ENCODE assay signal across 8 cellular contexts in the genomic region with DNA sequence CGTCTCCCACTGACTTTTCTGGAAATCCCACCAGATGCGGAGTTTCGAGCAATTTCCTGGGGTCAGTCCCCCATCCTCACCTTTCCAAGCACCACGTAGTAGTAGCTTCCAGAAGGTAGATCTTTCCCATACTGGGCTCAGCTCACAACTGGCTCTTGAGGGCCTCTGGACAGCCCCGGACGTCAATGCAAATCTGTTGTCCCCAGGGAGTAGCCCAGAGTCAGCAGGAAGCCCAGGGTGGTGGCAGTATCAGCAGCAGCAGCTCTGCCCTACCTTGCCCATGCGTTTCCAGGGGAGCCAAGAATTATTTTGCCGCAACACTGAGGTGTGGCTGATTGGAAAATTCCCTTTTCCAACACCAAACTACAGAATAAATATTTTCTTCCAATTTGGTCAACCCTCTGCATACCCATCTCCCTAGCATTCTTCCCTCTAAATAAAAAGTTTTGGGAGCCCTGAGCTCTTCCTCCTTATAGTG.
A peak's percentile ranks its signal among the peaks of the same experiment; 100 is the strongest.
DNase-seq lines count a peak whose midpoint lies in the region; ATAC-seq and TF ChIP-seq lines count a peak whose summit lies in the region.

No MANE protein-coding gene starts in this region.

- H3K27me3 ChIP-seq in effector memory CD4-positive, alpha-beta T cell (replicated peaks; ENCODE audit: control insufficient read depth, insufficient read depth, low read length, poor library complexity, severe bottlenecking), result no peaks in the 10 kb centered on the region
- H3K27me3 ChIP-seq in tibial nerve, result no peaks in the 10 kb centered on the region

- TF ChIP-seq POLR2A in tibial nerve (IDR thresholded peaks at IDR 0.05), result no peak

- no peak for ATAC-seq in stimulated activated naive CD8-positive, alpha-beta T cell treated with anti-CD3 and anti-CD28 coated beads, Interleukin-15, Interleukin-2, amounts not matched to agents 100 U/mL and 50 U/mL, for 24 hours
- ATAC-seq in HG03108 (IDR thresholded peaks at IDR 0.05; ENCODE audit: unreplicated experiment), result peak; percentile 27

- no peak for TF ChIP-seq EP300 in tibial nerve (IDR thresholded peaks at IDR 0.05)

- 79 to 87% methylated on average over 8 of the region's 8 CpGs for WGBS in tibial nerve, 2 donors

- H3K4me1 ChIP-seq in effector memory CD4-positive, alpha-beta T cell (ENCODE audit: control insufficient read depth, insufficient read depth, low read length, poor library complexity, severe bottlenecking), result peaks cover 55% of the 10 kb centered on the region
- H3K4me1 ChIP-seq in tibial nerve, result peaks cover 0 to 82% (median 72%) of the 10 kb centered on the region in 4 donors

- TF ChIP-seq CTCF in tibial nerve (IDR thresholded peaks at IDR 0.05), result no peak

- peaks cover 36% of the 10 kb centered on the region for H3K36me3 Mint-ChIP-seq in stimulated activated naive CD8-positive, alpha-beta T cell treated with anti-CD3 and anti-CD28 coated beads, Interleukin-15, Interleukin-2, amounts not matched to agents 100 ng/mL and 50 ng/mL, for 24 hours (ENCODE audit: low read depth)

- peaks cover 84% of the 10 kb centered on the region for H3K4me1 Mint-ChIP-seq in stimulated activated naive CD8-positive, alpha-beta T cell treated with anti-CD3 and anti-CD28 coated beads, Interleukin-15, Interleukin-2, amounts not matched to agents 100 ng/mL and 50 ng/mL, for 24 hours (ENCODE audit: low read depth)

- H3K4me3 Mint-ChIP-seq in stimulated activated naive CD8-positive, alpha-beta T cell treated with anti-CD3 and anti-CD28 coated beads, Interleukin-15, Interleukin-2, amounts not matched to agents 100 ng/mL and 50 ng/mL, for 24 hours, result peak overlapping the region; percentile 84

- peak overlapping the region; percentile 89 for H3K27ac ChIP-seq in effector memory CD4-positive, alpha-beta T cell (ENCODE audit: insufficient read depth, low read length, poor library complexity, severe bottlenecking)
- peak overlapping the region; percentile 97 to 99 (median 98) for H3K27ac ChIP-seq in tibial nerve

- H3K36me3 ChIP-seq in effector memory CD4-positive, alpha-beta T cell (ENCODE audit: control insufficient read depth, insufficient read depth, low read length), result peaks cover 22% of the 10 kb centered on the region
- H3K36me3 ChIP-seq in tibial nerve, result peaks cover 0 to 21% (median 4%) of the 10 kb centered on the region in 3 donors

- no peak for DNase-seq in stimulated activated naive CD8-positive, alpha-beta T cell treated with anti-CD3 and anti-CD28 coated beads, Interleukin-15, Interleukin-2, amounts not matched to agents 100 U/mL and 50 U/mL, for 24 hours
- no peak for DNase-seq in effector memory CD4-positive, alpha-beta T cell
- DNase-seq in tibial nerve (ENCODE audit: low spot score in 2 of 2) (no peak), NCI-H1930 (lab: John Stamatoyannopoulos, UW) (no peak), NCI-H2107 treated with DMSO at 0.1 percent for 48 hours (lab: John Stamatoyannopoulos, UW; ENCODE audit: unreplicated experiment) (no peak), GF-D8 (lab: John Stamatoyannopoulos, UW) (no peak)

- peak overlapping the region; percentile 95 for H3K27ac Mint-ChIP-seq in stimulated activated naive CD8-positive, alpha-beta T cell treated with anti-CD3 and anti-CD28 coated beads, Interleukin-15, Interleukin-2, amounts not matched to agents 100 ng/mL and 50 ng/mL, for 24 hours

- no peaks in the 10 kb centered on the region for H3K9me3 ChIP-seq in effector memory CD4-positive, alpha-beta T cell (ENCODE audit: control insufficient read depth, low read length)
- no peaks in the 10 kb centered on the region for H3K9me3 ChIP-seq in tibial nerve

- no peaks in the 10 kb centered on the region for H3K27me3 Mint-ChIP-seq in stimulated activated naive CD8-positive, alpha-beta T cell treated with anti-CD3 and anti-CD28 coated beads, Interleukin-15, Interleukin-2, amounts not matched to agents 100 ng/mL and 50 ng/mL, for 24 hours

- no peaks in the 10 kb centered on the region for H3K9me3 Mint-ChIP-seq in stimulated activated naive CD8-positive, alpha-beta T cell treated with anti-CD3 and anti-CD28 coated beads, Interleukin-15, Interleukin-2, amounts not matched to agents 100 ng/mL and 50 ng/mL, for 24 hours

- H3K4me3 ChIP-seq in effector memory CD4-positive, alpha-beta T cell (ENCODE audit: insufficient read depth, low read depth, low read length, poor library complexity, severe bottlenecking), result peak overlapping the region; percentile 60
- H3K4me3 ChIP-seq in tibial nerve, result peak overlapping the region; percentile 58 to 86 (median 71)
